In genomic region chr21:18174370-18174769, GRCh38 we compare ENCODE assay signal across 3 cellular contexts.
TF ChIP-seq lines count a peak whose summit lies in the region.

No MANE protein-coding gene starts in this region.

TF ChIP-seq in HepG2, 621 proteins besides CTCF, POLR2A, EP300 and RAD21:
- TF ChIP-seq MAFF (IDR thresholded peaks at IDR 0.05; ENCODE audit: low read depth, low read length) = peak; percentile 51; the same call in 1 of the 2 replicates
- no peak for TF ChIP-seq HNRNPUL1 (IDR thresholded peaks at IDR 0.05; ENCODE audit: low read depth, low read length)
- TF ChIP-seq MAFK (conservative IDR thresholded peaks at IDR 0.05 in 1 of 2, IDR thresholded peaks at IDR 0.05 in 1 of 2; ENCODE audit: low read length in 2 of 2) = peak; percentile 29 to 74; a peak in 3 of 4 replicates

TF ChIP-seq in IMR-90, 13 proteins besides CTCF, POLR2A, EP300 and RAD21:
- TF ChIP-seq USF2 (IDR thresholded peaks at IDR 0.05; ENCODE audit: low read depth, low read length) (no peak), CHD1 (IDR thresholded peaks at IDR 0.05; ENCODE audit: low read depth, low read length) (no peak), MAFK (IDR thresholded peaks at IDR 0.05; ENCODE audit: low read depth, low read length) (peak; percentile 61; the same call in 1 of the 2 replicates)
TF ChIP-seq in IMR-90: peak in this region for 1.

TF ChIP-seq in K562, 482 proteins besides CTCF, POLR2A, EP300 and RAD21:
- TF ChIP-seq ZNF316 (IDR thresholded peaks at IDR 0.05) (peak; percentile 48; the same call in 1 of the 2 replicates), MCM7 (IDR thresholded peaks at IDR 0.05) (no peak)
